In genomic region chr1:108433404-108433803, GRCh38 we compare ENCODE assay signal across 17 cellular contexts. TPM values are rescaled to one million over a fixed set of nuclear protein-coding genes. Genes with fewer than 3 reads are reported as not detected.
"Had no signal": no experiment of that assay in that cellular context is flagged by ENCODE, and none has a peak within 500 bp of the region (broad histone marks: within the 10 kb centered on the region; RNA-seq: fewer than 3 reads in every experiment).

No MANE protein-coding gene starts in this region.

RNA-seq across cellular contexts. Expression of gene NBPF6, which starts 16.7 kb away (rescaled TPM):
- total RNA-seq: activated naive CD4-positive, alpha-beta T cell treated with anti-CD3 and anti-CD28 coated beads for 36 hours; activated naive CD4-positive, alpha-beta T cell treated with anti-CD3 and anti-CD28 coated beads, Interleukin-2, amount 50 U/mL, for 72 hours; activated naive CD8-positive, alpha-beta T cell treated with anti-CD3 and anti-CD28 coated beads for 36 hours; activated naive CD8-positive, alpha-beta T cell treated with anti-CD3 and anti-CD28 coated beads, Interleukin-2, amount 10 ng/mL, durations not matched to agents 7 days and 5 days; activated T-cell treated with anti-CD3 and anti-CD28 coated beads, Interleukin-2, amount 50 U/mL, for 4 hours; activated T-cell treated with anti-CD3 and anti-CD28 coated beads, Interleukin-2, amount 50 U/mL, for 72 hours; activated T-helper 17 cell treated with anti-CD3 and anti-CD28 coated beads, Interleukin-2, amount 50 U/mL, for 72 hours; aorta; ascending aorta; astrocyte; body of pancreas; bronchial epithelial cell; cardiac muscle cell; cardiac septum; chondrocyte had no signal
- polyA plus RNA-seq: adipose tissue, adrenal gland, aorta, cardiac muscle cell had no signal
